In genomic region chr16:46898006-46898405, GRCh38 we compare ENCODE assay signal across 21 cellular contexts. TPM values are rescaled to one million over a fixed set of nuclear protein-coding genes. Genes with fewer than 3 reads are reported as not detected.
DNase-seq lines count a peak whose midpoint lies in the region; ATAC-seq and TF ChIP-seq lines count a peak whose summit lies in the region.
"Had no signal": no experiment of that assay in that cellular context is flagged by ENCODE, and none has a peak within 500 bp of the region (broad histone marks: within the 10 kb centered on the region; RNA-seq: fewer than 3 reads in every experiment).

No MANE protein-coding gene starts in this region.

- H3K27me3 Mint-ChIP-seq in HFFc6 (ENCODE audit: insufficient read depth) = no peaks in the 10 kb centered on the region
- H3K27me3 Mint-ChIP-seq: B cell had no signal

- TF ChIP-seq EP300 in stomach (IDR thresholded peaks at IDR 0.05) = no peak

- 74 to 89% (median 86%) methylated on average over 13 of the region's 13 CpGs for WGBS in stomach, 5 donors

- DNase-seq in Right ventricle myocardium inferior (ENCODE audit: missing footprints) (no peak), left cardiac atrium (no peak), left ventricle myocardium superior (peak; percentile 51), stomach (no peak), NCI-H2107 (lab: John Stamatoyannopoulos, UW) (no peak), GM13977 (ENCODE audit: low spot score) (no peak), HFFc6 (no peak)
- DNase-seq in Jurkat, Clone E6-1 (ENCODE audit: low read depth, low spot score) = peak; percentile 9
- DNase-seq: CD8-positive, alpha-beta T cell; GDM1; KBM-7; MV-4-11; NCI-H1417; NCI-H187 treated with DMSO at 0.1 percent for 48 hours; NCI-H526 treated with DMSO at 0.1 percent for 48 hours; OCI-M1 had no signal

- no peaks in the 10 kb centered on the region for H3K9me3 ChIP-seq in stomach
- H3K9me3 ChIP-seq: SJSA1 had no signal

- TF ChIP-seq CTCF in stomach (IDR thresholded peaks at IDR 0.05) (no peak), GM13977 (IDR thresholded peaks at IDR 0.05; ENCODE audit: extremely low read depth, insufficient read depth, missing control alignments) (no peak), HFFc6 (IDR thresholded peaks at IDR 0.05) (no peak)

- in situ Hi-C loops in GM13977 (cut with MboI; ENCODE audit: low pct_unique_long_range_greater_than_20kb, low sequenced_read_pairs, unreplicated experiment) = no loop called here

- no peak overlapping the region for H3K4me3 Mint-ChIP-seq in HFFc6
- H3K4me3 Mint-ChIP-seq: B cell; CD8-positive, alpha-beta T cell had no signal

- H3K36me3 ChIP-seq in stomach = peaks cover 18 to 52% (median 44%) of the 10 kb centered on the region in 4 donors

- H3K4me1 ChIP-seq in stomach = peaks cover 30 to 55% (median 48%) of the 10 kb centered on the region in 4 donors

- TF ChIP-seq POLR2A in stomach (IDR thresholded peaks at IDR 0.05) = no peak

- no peaks in the 10 kb centered on the region for H3K9me3 Mint-ChIP-seq in HFFc6
- H3K9me3 Mint-ChIP-seq: CD8-positive, alpha-beta T cell had no signal

- H3K4me3 ChIP-seq in Jurkat, Clone E6-1 (ENCODE audit: low read length) = no peak overlapping the region
- no peak overlapping the region for H3K4me3 ChIP-seq in stomach
- H3K4me3 ChIP-seq: GM12878, SJSA1 had no signal

- H3K27me3 ChIP-seq in stomach = no peaks in the 10 kb centered on the region
- H3K27me3 ChIP-seq: SJSA1 had no signal

- no peak overlapping the region for H3K27ac Mint-ChIP-seq in HFFc6
- H3K27ac Mint-ChIP-seq: B cell; CD8-positive, alpha-beta T cell had no signal

- peak overlapping the region in 4 of 5 donors; percentile 46 to 67 (median 56) for H3K27ac ChIP-seq in stomach
- H3K27ac ChIP-seq: 22Rv1, SJSA1 had no signal

- H3K4me1 Mint-ChIP-seq in HFFc6 (ENCODE audit: low read depth) = peaks cover 19% of the 10 kb centered on the region
- H3K4me1 Mint-ChIP-seq: B cell had no signal

- intact Hi-C loops in Right ventricle myocardium inferior (cut with DNase I) (loop anchor here (10.0 kb wide), 1 partner anchor 213 kb away; the partner anchor contains the start of genes ORC6 and VPS35), left cardiac atrium (cut with DNase I) (no loop called here), left ventricle myocardium superior (cut with micrococcal nuclease) (no loop called here), stomach (cut with DNase I; ENCODE audit: low total_unique reads) (no loop called here)

- peak; percentile 8 for ATAC-seq in Right ventricle myocardium inferior
- no peak for ATAC-seq in left cardiac atrium
- peak; percentile 34 for ATAC-seq in left ventricle myocardium superior
- ATAC-seq: CD8-positive, alpha-beta T cell; GM12878; HCT116 had no signal

- no peaks in the 10 kb centered on the region for H3K36me3 Mint-ChIP-seq in HFFc6 (ENCODE audit: low read depth)
- H3K36me3 Mint-ChIP-seq: CD8-positive, alpha-beta T cell had no signal

RNA-seq across cellular contexts. Expression of gene GPT2, which starts 13.8 kb away (rescaled TPM):
- total RNA-seq in Right ventricle myocardium inferior (21.9 TPM), left cardiac atrium (10 to 100 TPM; 14.0 to 24.5 TPM), left ventricle myocardium superior (27.9 TPM), stomach (100 to 1,000 TPM in 1 of 5 donors, 10 to 100 TPM in 4; 29.2 to 167 (median 50.2) TPM)
- polyA plus RNA-seq in Jurkat, Clone E6-1 (2012; ENCODE audit: insufficient read depth, insufficient read length) = 20.6 TPM
- polyA plus RNA-seq in stomach = 10 to 100 TPM; 63.3 to 75.3 (median 69.7) TPM
- total RNA-seq in HFFc6 (2021; fragmentation: NEBNext Ultra II Directional; extraction: Animal tissue kit (Norgen Biotek cat#: 25700)) = 10 to 100 TPM; 11.5 to 17.4 (median 14.0) TPM

Comparison
In these comparisons a context has a peak if more than half of its experiments do, and no peak if none do; other contexts are left out.
1. ATAC-seq: peak in Right ventricle myocardium inferior (single experiment) and left ventricle myocardium superior (single experiment); none in left cardiac atrium (0 of 2).
2. DNase-seq: peak in Jurkat, Clone E6-1 (single experiment) and left ventricle myocardium superior (single experiment); none in Right ventricle myocardium inferior (single experiment), left cardiac atrium (single experiment), stomach (single experiment), NCI-H2107 (single experiment), GM13977 (single experiment) and HFFc6 (single experiment).